1 cellular context compared by ENCODE assay signal in genomic region chr2:55901941-55902340, GRCh38.
TF ChIP-seq lines count a peak whose summit lies in the region.

No MANE protein-coding gene starts in this region.

TF ChIP-seq in SK-N-SH, 30 proteins besides CTCF, POLR2A, EP300 and RAD21 (continued from another document):
- TF ChIP-seq PBX3 (IDR thresholded peaks at IDR 0.05) (no peak), JUND (IDR thresholded peaks at IDR 0.05) (no peak), POLR2AphosphoS5 (IDR thresholded peaks at IDR 0.05; ENCODE audit: low read depth, low read length) (no peak; the same call in 1 of the 2 replicates), MXI1 (IDR thresholded peaks at IDR 0.05; ENCODE audit: low read depth, low read length) (no peak), SMC3 (IDR thresholded peaks at IDR 0.05; ENCODE audit: low read depth, low read length) (no peak), CHD2 (IDR thresholded peaks at IDR 0.05; ENCODE audit: low read length, partially characterized antibody) (no peak), REST (IDR thresholded peaks at IDR 0.05; ENCODE audit: low read depth, low read length) (no peak), FOXJ3 (CRISPR knock-in tag; IDR thresholded peaks at IDR 0.05) (no peak), GABPA (IDR thresholded peaks at IDR 0.05; ENCODE audit: low read depth) (no peak)
